In genomic region chr5:52751137-52751536, GRCh38 we compare ENCODE assay signal across 18 cellular contexts. TPM values are rescaled to one million over a fixed set of nuclear protein-coding genes. Genes with fewer than 3 reads are reported as not detected.
DNase-seq lines count a peak whose midpoint lies in the region; ATAC-seq and TF ChIP-seq lines count a peak whose summit lies in the region.
"Had no signal": no experiment of that assay in that cellular context is flagged by ENCODE, and none has a peak within 500 bp of the region (broad histone marks: within the 10 kb centered on the region; RNA-seq: fewer than 3 reads in every experiment).

No MANE protein-coding gene starts in this region.

- H3K27ac ChIP-seq in PC-3 (ENCODE audit: low read length): peak overlapping the region; percentile 95
- H3K27ac ChIP-seq in right lobe of liver: no peak overlapping the region
- H3K27ac ChIP-seq: C4-2B, GM23248, HL-60 had no signal

- H3F3A ChIP-seq in PC-3 (ENCODE audit: low read length, unreplicated experiment): no peaks in the 10 kb centered on the region

- no peak overlapping the region for H2AFZ ChIP-seq in PC-3 (ENCODE audit: low read length)
- H2AFZ ChIP-seq: GM23248 had no signal

- no peaks in the 10 kb centered on the region for H3K9me3 Mint-ChIP-seq in chondrocyte (ENCODE audit: low read depth)
- H3K9me3 Mint-ChIP-seq in activated T-helper 17 cell treated with anti-CD3 and anti-CD28 coated beads, Interleukin-2, amount 50 U/mL, for 72 hours: no peaks in the 10 kb centered on the region
- H3K9me3 Mint-ChIP-seq: CD4-positive, alpha-beta T cell; HFFc6 had no signal

- peaks cover 19% of the 10 kb centered on the region for H3K4me1 Mint-ChIP-seq in chondrocyte (ENCODE audit: low read depth)
- H3K4me1 Mint-ChIP-seq in activated T-helper 17 cell treated with anti-CD3 and anti-CD28 coated beads, Interleukin-2, amount 50 U/mL, for 72 hours: peaks cover 5% of the 10 kb centered on the region

- TF ChIP-seq POLR2A in right lobe of liver (IDR thresholded peaks at IDR 0.05) (no peak), erythroblast (IDR thresholded peaks at IDR 0.05; ENCODE audit: low read length) (no peak)

- 91% methylated on average over 1 of the region's 1 CpG for WGBS in right lobe of liver (ENCODE audit: insufficient coverage, low coverage, low lambda C conversion rate, missing lambda C conversion rate)

- no peak for TF ChIP-seq CTCF in PC-3 (conservative IDR thresholded peaks at IDR 0.05; ENCODE audit: low read depth, low read length)
- no peak for TF ChIP-seq CTCF in chondrocyte (IDR thresholded peaks at IDR 0.05)
- no peak for TF ChIP-seq CTCF in fibroblast of pulmonary artery (IDR thresholded peaks at IDR 0.05; ENCODE audit: low read length, missing control alignments)
- TF ChIP-seq CTCF in right lobe of liver (IDR thresholded peaks at IDR 0.05): no peak

- H3K4me3 ChIP-seq in PC-3 (ENCODE audit: low read length): no peak overlapping the region
- no peak overlapping the region for H3K4me3 ChIP-seq in fibroblast of pulmonary artery (replicated peaks; ENCODE audit: low read depth, low read length)
- H3K4me3 ChIP-seq in right lobe of liver: no peak overlapping the region
- H3K4me3 ChIP-seq: GM23248 had no signal

- no peaks in the 10 kb centered on the region for H3K9me2 ChIP-seq in PC-3 (replicated peaks; ENCODE audit: low read length)

- intact Hi-C loops in PC-3 (cut with micrococcal nuclease): no loop called here
- intact Hi-C loops in right lobe of liver (cut with DNase I): no loop called here

- H3K36me3 ChIP-seq in PC-3 (ENCODE audit: low read depth, low read length) (no peaks in the 10 kb centered on the region), right lobe of liver (no peaks in the 10 kb centered on the region)

- H3K79me2 ChIP-seq in PC-3 (ENCODE audit: low read length): no peaks in the 10 kb centered on the region

- H4K20me1 ChIP-seq in PC-3 (ENCODE audit: low read length): no peaks in the 10 kb centered on the region

- no peaks in the 10 kb centered on the region for H3K27me3 Mint-ChIP-seq in chondrocyte (ENCODE audit: low read depth)
- no peaks in the 10 kb centered on the region for H3K27me3 Mint-ChIP-seq in activated T-helper 17 cell treated with anti-CD3 and anti-CD28 coated beads, Interleukin-2, amount 50 U/mL, for 72 hours
- H3K27me3 Mint-ChIP-seq: CD4-positive, alpha-beta T cell had no signal

- peak; percentile 81 for ATAC-seq in PC-3
- peak in 3 of 4 donors; percentile 34 to 82 (median 48) for ATAC-seq in right lobe of liver
- ATAC-seq in activated T-helper 17 cell treated with anti-CD3 and anti-CD28 coated beads, Interleukin-2, amount 50 U/mL, for 72 hours (replicated peaks): no peak
- ATAC-seq: HCT116 had no signal

- DNase-seq in PC-3 (peak; percentile 39), chondrocyte (ENCODE audit: low spot score) (no peak), fibroblast of pulmonary artery (ENCODE audit: low read depth) (peak; percentile 21), right lobe of liver (no peak), G401 (ENCODE audit: low spot score) (no peak), erythroblast (lab: John Stamatoyannopoulos, UW) (no peak)
- DNase-seq: ACHN; AML-193; Caco-2; CD4-positive, alpha-beta T cell; GDM1; GM23248; H7; HFFc6 had no signal

- H3K4me3 Mint-ChIP-seq in chondrocyte (ENCODE audit: unreplicated experiment): no peak overlapping the region
- H3K4me3 Mint-ChIP-seq in activated T-helper 17 cell treated with anti-CD3 and anti-CD28 coated beads, Interleukin-2, amount 50 U/mL, for 72 hours: no peak overlapping the region
- H3K4me3 Mint-ChIP-seq: CD4-positive, alpha-beta T cell; HFFc6 had no signal

- BruUV-seq in PC-3 (replicated peaks; lab: Mats Ljungman, UMichigan): no TSS peak

- H3K27ac Mint-ChIP-seq in chondrocyte (ENCODE audit: unreplicated experiment): peak overlapping the region; percentile 9
- no peak overlapping the region for H3K27ac Mint-ChIP-seq in activated T-helper 17 cell treated with anti-CD3 and anti-CD28 coated beads, Interleukin-2, amount 50 U/mL, for 72 hours
- H3K27ac Mint-ChIP-seq: CD4-positive, alpha-beta T cell; HFFc6 had no signal

- no peaks in the 10 kb centered on the region for H3K36me3 Mint-ChIP-seq in chondrocyte (ENCODE audit: low read depth)
- H3K36me3 Mint-ChIP-seq in activated T-helper 17 cell treated with anti-CD3 and anti-CD28 coated beads, Interleukin-2, amount 50 U/mL, for 72 hours (ENCODE audit: low read depth): no peaks in the 10 kb centered on the region

- POLR2A ChIA-PET in PC-3 (lab: Charles Lee; ENCODE audit: unreplicated experiment): no interaction called here

- H3K27me3 ChIP-seq in PC-3 (ENCODE audit: low read length) (no peaks in the 10 kb centered on the region), right lobe of liver (no peaks in the 10 kb centered on the region)

- CTCF ChIA-PET in PC-3 (lab: Charles Lee): interaction anchor here (0.8 kb wide), 1 partner anchor 719 kb away, joined by 6 read pairs; no protein-coding TSS in a partner anchor

- no peaks in the 10 kb centered on the region for H3K9me3 ChIP-seq in PC-3 (ENCODE audit: low read length)
- H3K9me3 ChIP-seq in right lobe of liver: no peaks in the 10 kb centered on the region
- H3K9me3 ChIP-seq: Caco-2 had no signal

- in situ Hi-C loops in G401 (cut with HindIII; ENCODE audit: low sequenced_read_pairs): no loop called here

- H3K4me1 ChIP-seq in PC-3 (ENCODE audit: insufficient read depth, low read length) (peaks cover 13% of the 10 kb centered on the region), right lobe of liver (peaks cover 0 to 5% (median 0%) of the 10 kb centered on the region in 4 donors)

- H3K4me2 ChIP-seq in PC-3 (ENCODE audit: low read length): no peak overlapping the region

- peak overlapping the region; percentile 82 for H3K9ac ChIP-seq in PC-3 (ENCODE audit: low read length)
- H3K9ac ChIP-seq: GM23248 had no signal

RNA-seq across cellular contexts. Expression of gene ITGA1, which starts 36.6 kb away (rescaled TPM):
- total RNA-seq in PC-3 (2014; rRNA removed) (3.4 and 4.7 TPM in 2 replicates), chondrocyte (228 to 346 TPM (median 340 TPM) in 3 replicates), right lobe of liver (100 to 1,000 TPM in 1 of 6 experiments, 10 to 100 TPM in 5; 66.5 to 116 (median 82.1) TPM)
- 10 to 100 TPM in 1 of 2 donors, 1 to 10 TPM in 1; 3.1 to 14.9 TPM for total RNA-seq in activated T-helper 17 cell treated with anti-CD3 and anti-CD28 coated beads, Interleukin-2, amount 50 U/mL, for 72 hours
- not detected in 2 replicates for total RNA-seq in G401 (2014; rRNA removed; shearing (Covaris generic))

RNA-seq across cellular contexts. Expression of gene PELO, which starts 36.6 kb away (rescaled TPM):
- 33.6 and 45.3 TPM in 2 replicates for total RNA-seq in PC-3 (2014; rRNA removed)
- 133 to 154 TPM (median 134 TPM) in 3 replicates for total RNA-seq in chondrocyte
- total RNA-seq in right lobe of liver: 10 to 100 TPM; 14.6 to 24.6 (median 17.6) TPM
- total RNA-seq in activated T-helper 17 cell treated with anti-CD3 and anti-CD28 coated beads, Interleukin-2, amount 50 U/mL, for 72 hours: 10 to 100 TPM; 22.9 to 35.0 TPM
- total RNA-seq in G401 (2014; rRNA removed; shearing (Covaris generic)): 17.1 and 17.4 TPM in 2 replicates

Comparison
In these comparisons a context has a peak if more than half of its experiments do, and no peak if none do; other contexts are left out.
1. DNase-seq: peak in PC-3 (single experiment) and fibroblast of pulmonary artery (single experiment); none in chondrocyte (single experiment), right lobe of liver (0 of 3), G401 (single experiment) and erythroblast (0 of 2).
2. RNA of gene ITGA1, which starts 36.6 kb away (total RNA-seq): 228 to 346 TPM in chondrocyte and 66.5 to 116 TPM in right lobe of liver; 3.1 to 14.9 TPM in activated T-helper 17 cell treated with anti-CD3 and anti-CD28 coated beads, Interleukin-2, amount 50 U/mL, for 72 hours, 3.4 to 4.7 TPM in PC-3 and not detected in G401; every median in the first group is over 4 times any median in the second.